ENCODE assay signal across 20 cellular contexts in the genomic region with DNA sequence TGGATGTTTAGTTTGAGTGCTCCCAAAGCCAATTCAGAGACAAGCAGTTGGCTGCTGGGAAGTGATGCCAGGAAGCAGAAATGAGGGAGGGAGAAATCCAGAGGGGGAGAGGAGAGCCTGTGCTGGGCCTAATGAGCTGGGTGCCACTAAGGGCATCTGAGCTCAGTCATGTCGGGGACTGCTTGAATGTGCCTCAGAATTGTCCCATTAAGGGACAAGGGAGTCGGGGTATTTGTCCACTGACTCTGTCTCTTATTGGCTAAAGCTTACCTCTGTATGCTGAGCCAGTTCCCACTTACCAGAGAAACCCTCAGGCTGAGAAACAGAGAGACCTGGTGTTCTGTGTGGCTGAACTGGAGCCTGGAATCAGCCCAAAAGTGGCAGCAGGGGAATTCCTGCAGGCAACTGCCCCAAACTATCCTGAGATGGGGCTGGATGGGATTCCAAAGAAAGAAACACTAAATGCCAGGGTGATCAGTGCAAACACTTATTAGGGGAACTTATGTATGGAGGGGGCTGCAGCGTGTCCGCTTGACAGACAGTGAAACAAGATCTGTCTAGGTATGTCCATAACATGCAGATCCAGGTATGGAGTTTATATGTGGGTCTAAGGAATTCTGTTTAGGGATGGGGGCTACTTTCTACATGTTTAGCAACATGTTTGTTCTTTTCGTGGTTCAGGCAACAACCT. TPM values are rescaled to one million over a fixed set of nuclear protein-coding genes. Genes with fewer than 3 reads are reported as not detected.
DNase-seq lines count a peak whose midpoint lies in the region; ATAC-seq and TF ChIP-seq lines count a peak whose summit lies in the region.
"Had no signal": no experiment of that assay in that cellular context is flagged by ENCODE, and none has a peak within 500 bp of the region (broad histone marks: within the 10 kb centered on the region; RNA-seq: fewer than 3 reads in every experiment).

No MANE protein-coding gene starts in this region.

- no peaks in the 10 kb centered on the region for H3K27me3 ChIP-seq in effector memory CD4-positive, alpha-beta T cell (replicated peaks; ENCODE audit: control insufficient read depth, insufficient read depth, low read length, poor library complexity, severe bottlenecking)
- H3K27me3 ChIP-seq: cardiac muscle cell, gastrocnemius medialis had no signal

- H3K27ac Mint-ChIP-seq in stimulated activated naive CD8-positive, alpha-beta T cell treated with anti-CD3 and anti-CD28 coated beads, Interleukin-15, amount 100 ng/mL, for 72 hours, result no peak overlapping the region
- H3K27ac Mint-ChIP-seq: CD4-positive, alpha-beta T cell; T-helper 2 cell treated with Interferon-gamma antibody and Interleukin-4, amounts not matched to agents 5 μg/mL and 100 μg/mL, for 36 hours had no signal

- no peak overlapping the region for H3K27ac ChIP-seq in effector memory CD4-positive, alpha-beta T cell (ENCODE audit: insufficient read depth, low read length, poor library complexity, severe bottlenecking)
- H3K27ac ChIP-seq: cardiac muscle cell, WERI-Rb-1 had no signal

- H3K9me3 Mint-ChIP-seq in stimulated activated naive CD8-positive, alpha-beta T cell treated with anti-CD3 and anti-CD28 coated beads, Interleukin-15, amount 100 ng/mL, for 72 hours, result no peaks in the 10 kb centered on the region
- H3K9me3 Mint-ChIP-seq: CD4-positive, alpha-beta T cell; T-helper 2 cell treated with Interferon-gamma antibody and Interleukin-4, amounts not matched to agents 5 μg/mL and 100 μg/mL, for 36 hours had no signal

- no peak overlapping the region for H3K4me3 Mint-ChIP-seq in stimulated activated naive CD8-positive, alpha-beta T cell treated with anti-CD3 and anti-CD28 coated beads, Interleukin-15, amount 100 ng/mL, for 72 hours
- H3K4me3 Mint-ChIP-seq: CD4-positive, alpha-beta T cell; T-helper 2 cell treated with Interferon-gamma antibody and Interleukin-4, amounts not matched to agents 5 μg/mL and 100 μg/mL, for 36 hours had no signal

- DNase-seq in Ammon's horn (ENCODE audit: low spot score) (peak; percentile 23), left ventricle myocardium superior (no peak), pons (ENCODE audit: low spot score) (peak; percentile 56), NCI-H187 (lab: John Stamatoyannopoulos, UW) (no peak), HCEC 1CT (no peak)
- DNase-seq in stimulated activated naive CD8-positive, alpha-beta T cell treated with anti-CD3 and anti-CD28 coated beads, Interleukin-15, amount 100 ng/mL, for 72 hours, result no peak
- no peak for DNase-seq in effector memory CD4-positive, alpha-beta T cell
- DNase-seq: activated CD8-positive, alpha-beta memory T cell treated with anti-CD3 and anti-CD28 coated beads, Interleukin-2, amount 50 U/mL, for 48 hours; activated effector memory CD4-positive, alpha-beta T cell treated with Interleukin-2 at 50 U/mL for 16 hours; CD4-positive, alpha-beta T cell; gastrocnemius medialis; Kasumi-1; midbrain; NCI-H1105 treated with DMSO at 0.1 percent for 48 hours; NCI-H524 treated with DMSO at 0.1 percent for 48 hours; PC-3; WERI-Rb-1 had no signal

- peak; percentile 27 for ATAC-seq in SK-N-SH treated with all-trans-retinoic acid at 6 μM for 48 hours
- peak; percentile 55 for ATAC-seq in left ventricle myocardium superior
- no peak for ATAC-seq in stimulated activated naive CD8-positive, alpha-beta T cell treated with anti-CD3 and anti-CD28 coated beads, Interleukin-15, amount 100 ng/mL, for 72 hours
- ATAC-seq: gastrocnemius medialis, PC-3 had no signal

- no peak overlapping the region for H3K4me3 ChIP-seq in effector memory CD4-positive, alpha-beta T cell (ENCODE audit: insufficient read depth, low read depth, low read length, poor library complexity, severe bottlenecking)
- H3K4me3 ChIP-seq: cardiac muscle cell, gastrocnemius medialis had no signal

- no peaks in the 10 kb centered on the region for H3K27me3 Mint-ChIP-seq in stimulated activated naive CD8-positive, alpha-beta T cell treated with anti-CD3 and anti-CD28 coated beads, Interleukin-15, amount 100 ng/mL, for 72 hours
- H3K27me3 Mint-ChIP-seq: CD4-positive, alpha-beta T cell had no signal

- no peaks in the 10 kb centered on the region for H3K4me1 ChIP-seq in effector memory CD4-positive, alpha-beta T cell (ENCODE audit: control insufficient read depth, insufficient read depth, low read length, poor library complexity, severe bottlenecking)

- H3K36me3 ChIP-seq in effector memory CD4-positive, alpha-beta T cell (ENCODE audit: control insufficient read depth, insufficient read depth, low read length), result no peaks in the 10 kb centered on the region
- H3K36me3 ChIP-seq: cardiac muscle cell, gastrocnemius medialis, WERI-Rb-1 had no signal

- no peaks in the 10 kb centered on the region for H3K9me3 ChIP-seq in effector memory CD4-positive, alpha-beta T cell (ENCODE audit: control insufficient read depth, low read length)
- H3K9me3 ChIP-seq: gastrocnemius medialis had no signal

- intact Hi-C loops in left ventricle myocardium superior (cut with micrococcal nuclease), result no loop called here

- H3K4me1 Mint-ChIP-seq in stimulated activated naive CD8-positive, alpha-beta T cell treated with anti-CD3 and anti-CD28 coated beads, Interleukin-15, amount 100 ng/mL, for 72 hours, result peaks cover 13% of the 10 kb centered on the region

TF ChIP-seq in SK-N-SH treated with all-trans-retinoic acid at 6 μM for 48 hours, 23 proteins besides CTCF, POLR2A, EP300 and RAD21:
- TF ChIP-seq ZNF70 (CRISPR knock-in tag; IDR thresholded peaks at IDR 0.05) (no peak), ZNF565 (CRISPR knock-in tag; conservative IDR thresholded peaks at IDR 0.05; ENCODE audit: low read depth) (no peak), ISL1 (CRISPR knock-in tag; IDR thresholded peaks at IDR 0.05) (0 out of 2 replicates have a peak, but pooled peaks have one; percentile 18), PATZ1 (CRISPR knock-in tag; IDR thresholded peaks at IDR 0.05; ENCODE audit: borderline replicate concordance) (no peak), ZNF8 (CRISPR knock-in tag; IDR thresholded peaks at IDR 0.05) (no peak)

RNA-seq across cellular contexts. Expression of gene NR1D2, which starts 48.6 kb away (rescaled TPM):
- total RNA-seq in left ventricle myocardium superior, result 57.0 TPM

Comparison
In these comparisons a context has a peak if more than half of its experiments do, and no peak if none do; other contexts are left out.
1. DNase-seq: peak in Ammon's horn (single experiment) and pons (single experiment); none in left ventricle myocardium superior (single experiment), stimulated activated naive CD8-positive, alpha-beta T cell treated with anti-CD3 and anti-CD28 coated beads, Interleukin-15, amount 100 ng/mL, for 72 hours (0 of 2), NCI-H187 (0 of 2), effector memory CD4-positive, alpha-beta T cell (0 of 3) and HCEC 1CT (single experiment).